Comparison of ENCODE assay signal across 28 cellular contexts in genomic region chr12:58481811-58482210, GRCh38.
"Had no signal": no experiment of that assay in that cellular context is flagged by ENCODE, and none has a peak within 500 bp of the region (broad histone marks: within the 10 kb centered on the region; RNA-seq: fewer than 3 reads in every experiment).

No MANE protein-coding gene starts in this region.

- H3K27ac ChIP-seq: epithelial cell of prostate, esophagus squamous epithelium, pancreas, prostate gland, sigmoid colon had no signal

- H3K4me3 Mint-ChIP-seq: activated naive CD8-positive, alpha-beta T cell; central memory CD8-positive, alpha-beta T cell; nephron; stimulated activated memory B cell treated with anti-CD40 and anti-IgM and Interleukin-4, amounts not matched to agents 10 μg/mL and 1 μg/mL and 100 μg/mL, for 72 hours; stimulated activated naive CD8-positive, alpha-beta T cell treated with anti-CD3 and anti-CD28 coated beads, Interleukin-15, amount 100 ng/mL, for 72 hours; T-helper 17 cell had no signal

- ATAC-seq: left colon; pancreas; stimulated activated memory B cell treated with anti-CD40 and anti-IgM and Interleukin-4, amounts not matched to agents 10 μg/mL and 1 μg/mL and 100 μg/mL, for 72 hours; stimulated activated naive CD8-positive, alpha-beta T cell treated with anti-CD3 and anti-CD28 coated beads, Interleukin-15, amount 100 ng/mL, for 72 hours; T-helper 17 cell had no signal

- H3K4me3 ChIP-seq: esophagus squamous epithelium, pancreas, prostate gland, sigmoid colon had no signal

- H3K36me3 ChIP-seq: esophagus squamous epithelium, pancreas, prostate gland, sigmoid colon had no signal

- H3K27me3 Mint-ChIP-seq: central memory CD8-positive, alpha-beta T cell; stimulated activated memory B cell treated with anti-CD40 and anti-IgM and Interleukin-4, amounts not matched to agents 10 μg/mL and 1 μg/mL and 100 μg/mL, for 72 hours; stimulated activated naive CD8-positive, alpha-beta T cell treated with anti-CD3 and anti-CD28 coated beads, Interleukin-15, amount 100 ng/mL, for 72 hours had no signal

- H3K27ac Mint-ChIP-seq: activated naive CD8-positive, alpha-beta T cell; stimulated activated memory B cell treated with anti-CD40 and anti-IgM and Interleukin-4, amounts not matched to agents 10 μg/mL and 1 μg/mL and 100 μg/mL, for 72 hours; stimulated activated naive CD8-positive, alpha-beta T cell treated with anti-CD3 and anti-CD28 coated beads, Interleukin-15, amount 100 ng/mL, for 72 hours; T-helper 17 cell had no signal

- H3K4me1 ChIP-seq: esophagus squamous epithelium, pancreas, prostate gland had no signal

- H3K27me3 ChIP-seq: esophagus squamous epithelium, pancreas, sigmoid colon had no signal

- H3K4me1 Mint-ChIP-seq: central memory CD8-positive, alpha-beta T cell; stimulated activated memory B cell treated with anti-CD40 and anti-IgM and Interleukin-4, amounts not matched to agents 10 μg/mL and 1 μg/mL and 100 μg/mL, for 72 hours; stimulated activated naive CD8-positive, alpha-beta T cell treated with anti-CD3 and anti-CD28 coated beads, Interleukin-15, amount 100 ng/mL, for 72 hours; T-helper 17 cell had no signal

- DNase-seq: activated CD4-positive, alpha-beta T cell treated with anti-CD3 and anti-CD28 coated beads for 4 hours; activated CD4-positive, alpha-beta T cell treated with anti-CD3 and anti-CD28 coated beads, Interleukin-2, amount 50 U/mL, for 4 hours; activated CD8-positive, alpha-beta memory T cell treated with anti-CD3 and anti-CD28 coated beads for 24 hours; activated effector memory CD4-positive, alpha-beta T cell treated with Interleukin-2 at 50 U/mL for 16 hours; activated naive CD4-positive, alpha-beta T cell treated with Interleukin-2 at 50 U/mL for 16 hours; anterior cingulate cortex; dermis blood vessel endothelial cell; effector CD4-positive, alpha-beta T cell; esophagus squamous epithelium; kidney; left colon; mammary epithelial cell; pancreas; retina; sigmoid colon; small intestine; stimulated activated CD4-positive, alpha-beta T cell treated with anti-CD3 and anti-CD28 coated beads, Interleukin-4, amount 100 ng/mL, for 4 hours; stimulated activated CD8-positive, alpha-beta memory T cell treated with anti-CD3 and anti-CD28 coated beads, Interleukin-4, amount 100 ng/mL, for 48 hours; stimulated activated naive CD8-positive, alpha-beta T cell treated with anti-CD3 and anti-CD28 coated beads, Interleukin-15, amount 100 ng/mL, for 72 hours; substantia nigra; T-helper 17 cell; T1000 had no signal

- H3K9me3 Mint-ChIP-seq: central memory CD8-positive, alpha-beta T cell; stimulated activated memory B cell treated with anti-CD40 and anti-IgM and Interleukin-4, amounts not matched to agents 10 μg/mL and 1 μg/mL and 100 μg/mL, for 72 hours; stimulated activated naive CD8-positive, alpha-beta T cell treated with anti-CD3 and anti-CD28 coated beads, Interleukin-15, amount 100 ng/mL, for 72 hours had no signal

- H3K36me3 Mint-ChIP-seq: activated naive CD8-positive, alpha-beta T cell; stimulated activated memory B cell treated with anti-CD40 and anti-IgM and Interleukin-4, amounts not matched to agents 10 μg/mL and 1 μg/mL and 100 μg/mL, for 72 hours had no signal

- H3K9me3 ChIP-seq: esophagus squamous epithelium, pancreas, prostate gland, sigmoid colon had no signal
